ENCODE assay signal across 25 cellular contexts in genomic region chr1:218699411-218699810, GRCh38.
"Had no signal": no experiment of that assay in that cellular context is flagged by ENCODE, and none has a peak within 500 bp of the region (broad histone marks: within the 10 kb centered on the region; RNA-seq: fewer than 3 reads in every experiment).

No MANE protein-coding gene starts in this region.

- H3K36me3 ChIP-seq: heart right ventricle, left lung, ovary, upper lobe of left lung had no signal

- DNase-seq: activated CD4-positive, alpha-beta memory T cell treated with anti-CD3 and anti-CD28 coated beads, Interleukin-2, amount 10 ng/mL, durations not matched to agents 7 days and 5 days; activated CD4-positive, alpha-beta T cell treated with anti-CD3 and anti-CD28 coated beads, Interleukin-2, amount 10 ng/mL, durations not matched to agents 7 days and 5 days; activated CD4-positive, CD25-positive, alpha-beta regulatory T cell treated with anti-CD3 and anti-CD28 coated beads, Interleukin-2, amount 50 U/mL, for 72 hours; activated CD8-positive, alpha-beta memory T cell treated with anti-CD3 and anti-CD28 coated beads, Interleukin-2, amount 50 U/mL, for 48 hours; activated gamma-delta T cell; activated naive CD4-positive, alpha-beta T cell treated with anti-CD3 and anti-CD28 coated beads, Interleukin-2, amount 50 U/mL, for 16 hours; activated T-cell treated with anti-CD3 and anti-CD28 coated beads, Interleukin-2, amount 50 U/mL, for 24 hours; amygdala; dermis blood vessel endothelial cell; effector CD8-positive, alpha-beta T cell; foreskin melanocyte; heart right ventricle; left lung; ovary; retina; small intestine; stimulated activated CD4-positive, alpha-beta T cell treated with anti-CD3 and anti-CD28 coated beads, Interleukin-4, amount 100 ng/mL, for 24 hours; stimulated activated CD8-positive, alpha-beta memory T cell treated with anti-CD3 and anti-CD28 coated beads, Interleukin-4, amount 100 ng/mL, for 48 hours; stimulated activated naive CD8-positive, alpha-beta T cell treated with anti-CD3 and anti-CD28 coated beads, Interleukin-15, amount 100 ng/mL, for 72 hours; substantia nigra; T-helper 2 cell; upper lobe of left lung had no signal

- H3K27me3 ChIP-seq: heart right ventricle, left lung, ovary, upper lobe of left lung had no signal

- H3K27ac ChIP-seq: heart right ventricle, left lung, ovary, upper lobe of left lung had no signal

- H3K4me3 ChIP-seq: heart right ventricle, left lung, lung, ovary, upper lobe of left lung had no signal

- ATAC-seq: heart right ventricle; left lung; sciatic nerve; stimulated activated memory B cell treated with anti-CD40 and anti-IgM and Interleukin-4, amounts not matched to agents 10 μg/mL and 1 μg/mL and 100 μg/mL, for 72 hours; stimulated activated naive CD8-positive, alpha-beta T cell treated with anti-CD3 and anti-CD28 coated beads, Interleukin-15, amount 100 ng/mL, for 72 hours had no signal

- H3K9me3 ChIP-seq: heart right ventricle, left lung, ovary, upper lobe of left lung had no signal

- H3K4me1 ChIP-seq: heart right ventricle, left lung had no signal
